In the genomic region with DNA sequence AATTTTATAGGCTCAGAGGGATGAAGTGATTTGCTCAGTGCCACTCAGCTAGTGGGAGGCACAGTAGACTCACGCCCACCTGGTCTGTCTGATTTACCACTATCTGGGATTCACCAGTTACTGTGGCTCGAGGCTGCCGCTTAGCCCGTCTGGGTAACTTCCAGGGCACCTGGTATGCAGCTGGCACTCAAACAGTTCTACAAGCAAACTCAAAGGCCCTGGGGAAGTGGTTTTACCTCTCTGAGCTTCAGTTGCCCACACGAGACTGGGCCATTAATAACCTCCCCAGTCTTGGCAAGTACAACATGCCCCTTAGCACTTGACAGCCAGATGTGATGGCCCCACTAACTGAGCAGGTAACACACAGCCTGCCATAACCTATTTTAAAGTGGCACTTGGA, we compare ENCODE assay signal across 1 cellular context.
A peak's percentile ranks its signal among the peaks of the same experiment; 100 is the strongest.
TF ChIP-seq lines count a peak whose summit lies in the region.

No MANE protein-coding gene starts in this region.

TF ChIP-seq in HepG2, 621 proteins besides CTCF, POLR2A, EP300 and RAD21:
- TF ChIP-seq KDM2A (CRISPR knock-in tag; IDR thresholded peaks at IDR 0.05; ENCODE audit: borderline replicate concordance, low read depth) (no peak), ZNF274 (CRISPR knock-in tag; IDR thresholded peaks at IDR 0.05) (0 out of 2 replicates have a peak, but pooled peaks have one; percentile 43), ZMAT3 (CRISPR knock-in tag; conservative IDR thresholded peaks at IDR 0.05) (0 out of 2 replicates have a peak, but pooled peaks have one; percentile 23), ZNF883 (CRISPR knock-in tag; IDR thresholded peaks at IDR 0.05; ENCODE audit: not compliant biosample characterization) (peak; percentile 51), ZSCAN25 (CRISPR knock-in tag; IDR thresholded peaks at IDR 0.05) (0 out of 2 replicates have a peak, but pooled peaks have one; percentile 4), TOPORS (CRISPR knock-in tag; IDR thresholded peaks at IDR 0.05) (peak; percentile 34; the same call in 1 of the 2 replicates)
- TF ChIP-seq, protein P1, sequence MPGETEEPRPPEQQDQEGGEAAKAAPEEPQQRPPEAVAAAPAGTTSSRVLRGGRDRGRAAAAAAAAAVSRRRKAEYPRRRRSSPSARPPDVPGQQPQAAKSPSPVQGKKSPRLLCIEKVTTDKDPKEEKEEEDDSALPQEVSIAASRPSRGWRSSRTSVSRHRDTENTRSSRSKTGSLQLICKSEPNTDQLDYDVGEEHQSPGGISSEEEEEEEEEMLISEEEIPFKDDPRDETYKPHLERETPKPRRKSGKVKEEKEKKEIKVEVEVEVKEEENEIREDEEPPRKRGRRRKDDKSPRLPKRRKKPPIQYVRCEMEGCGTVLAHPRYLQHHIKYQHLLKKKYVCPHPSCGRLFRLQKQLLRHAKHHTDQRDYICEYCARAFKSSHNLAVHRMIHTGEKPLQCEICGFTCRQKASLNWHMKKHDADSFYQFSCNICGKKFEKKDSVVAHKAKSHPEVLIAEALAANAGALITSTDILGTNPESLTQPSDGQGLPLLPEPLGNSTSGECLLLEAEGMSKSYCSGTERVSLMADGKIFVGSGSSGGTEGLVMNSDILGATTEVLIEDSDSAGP (CRISPR knock-in tag; IDR thresholded peaks at IDR 0.05; ENCODE audit: borderline replicate concordance), result no peak
- TF ChIP-seq, protein P2, sequence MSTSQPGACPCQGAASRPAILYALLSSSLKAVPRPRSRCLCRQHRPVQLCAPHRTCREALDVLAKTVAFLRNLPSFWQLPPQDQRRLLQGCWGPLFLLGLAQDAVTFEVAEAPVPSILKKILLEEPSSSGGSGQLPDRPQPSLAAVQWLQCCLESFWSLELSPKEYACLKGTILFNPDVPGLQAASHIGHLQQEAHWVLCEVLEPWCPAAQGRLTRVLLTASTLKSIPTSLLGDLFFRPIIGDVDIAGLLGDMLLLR (CRISPR knock-in tag; IDR thresholded peaks at IDR 0.05), result 0 out of 2 replicates have a peak, but pooled peaks have one; percentile 17
